In genomic region chr11:74000770-74001169, GRCh38 we compare ENCODE assay signal across 1 cellular context.
TF ChIP-seq lines count a peak whose summit lies in the region.

No MANE protein-coding gene starts in this region.

TF ChIP-seq in K562, 482 proteins besides CTCF, POLR2A, EP300 and RAD21 (continued from another document):
- TF ChIP-seq ZNF592 (IDR thresholded peaks at IDR 0.05) (no peak), HDAC8 (tag; IDR thresholded peaks at IDR 0.05) (no peak), THAP12 (CRISPR knock-in tag; IDR thresholded peaks at IDR 0.05) (no peak), DNMT1 (IDR thresholded peaks at IDR 0.05) (no peak)
